Comparison of ENCODE assay signal across 20 cellular contexts in genomic region chr21:30233228-30233627, GRCh38. TPM values are rescaled to one million over a fixed set of nuclear protein-coding genes. Genes with fewer than 3 reads are reported as not detected.
DNase-seq lines count a peak whose midpoint lies in the region; ATAC-seq and TF ChIP-seq lines count a peak whose summit lies in the region.
"Had no signal": no experiment of that assay in that cellular context is flagged by ENCODE, and none has a peak within 500 bp of the region (broad histone marks: within the 10 kb centered on the region; RNA-seq: fewer than 3 reads in every experiment).

No MANE protein-coding gene starts in this region.

- H3K27ac ChIP-seq in VCaP, result peak overlapping the region; percentile 95
- H3K27ac ChIP-seq: 22Rv1, BLaER1, C4-2B had no signal

- no peak overlapping the region for H3K4me3 Mint-ChIP-seq in glutamatergic neuron (ENCODE audit: unreplicated experiment)
- H3K4me3 Mint-ChIP-seq: B cell; CD4-positive, CD25-positive, alpha-beta regulatory T cell; CD8-positive, alpha-beta T cell; HFFc6 had no signal

- ATAC-seq in mucosa of descending colon, result peak; percentile 63
- peak; percentile 53 for ATAC-seq in sciatic nerve
- no peak for ATAC-seq in HG03457 (IDR thresholded peaks at IDR 0.05; ENCODE audit: unreplicated experiment)
- ATAC-seq: CD8-positive, alpha-beta T cell had no signal

- H3K36me3 Mint-ChIP-seq in glutamatergic neuron (ENCODE audit: unreplicated experiment), result no peaks in the 10 kb centered on the region
- H3K36me3 Mint-ChIP-seq: CD4-positive, CD25-positive, alpha-beta regulatory T cell; CD8-positive, alpha-beta T cell had no signal

- no peaks in the 10 kb centered on the region for H3K9me3 Mint-ChIP-seq in glutamatergic neuron (ENCODE audit: unreplicated experiment)

- no peaks in the 10 kb centered on the region for H3K36me3 ChIP-seq in mucosa of descending colon (ENCODE audit: low read depth)
- H3K36me3 ChIP-seq: BLaER1, HAP-1 had no signal

- peaks cover 17% of the 10 kb centered on the region for H3K4me1 ChIP-seq in mucosa of descending colon (ENCODE audit: low read depth)
- H3K4me1 ChIP-seq: BLaER1, HAP-1 had no signal

- TF ChIP-seq CTCF in VCaP (conservative IDR thresholded peaks at IDR 0.05), result no peak
- no peak for TF ChIP-seq CTCF in glutamatergic neuron (IDR thresholded peaks at IDR 0.05; ENCODE audit: partially characterized antibody, unreplicated experiment)
- no peak for TF ChIP-seq CTCF in mucosa of descending colon (IDR thresholded peaks at IDR 0.05)

- intact Hi-C loops in mucosa of descending colon (cut with DNase I, micrococcal nuclease), result no loop called here
- intact Hi-C loops in sciatic nerve (cut with DNase I), result no loop called here

- H3K4me3 ChIP-seq in mucosa of descending colon, result no peak overlapping the region
- H3K4me3 ChIP-seq: BLaER1, HAP-1 had no signal

- H3K27ac Mint-ChIP-seq in glutamatergic neuron (ENCODE audit: unreplicated experiment), result peak overlapping the region; percentile 56
- H3K27ac Mint-ChIP-seq: B cell; CD4-positive, CD25-positive, alpha-beta regulatory T cell; CD8-positive, alpha-beta T cell; HFFc6 had no signal

- no peak for DNase-seq in glutamatergic neuron
- DNase-seq in mucosa of descending colon, result no peak
- DNase-seq in sciatic nerve (ENCODE audit: low spot score), result no peak
- no peak for DNase-seq in NCI-H2107 (lab: John Stamatoyannopoulos, UW)
- no peak for DNase-seq in NCI-H1694 treated with DMSO at 0.1 percent for 48 hours (lab: John Stamatoyannopoulos, UW)
- no peak for DNase-seq in NCI-H524 treated with DMSO at 0.1 percent for 48 hours (lab: John Stamatoyannopoulos, UW)
- DNase-seq: Caco-2; CD4-positive, CD25-positive, alpha-beta regulatory T cell; CD8-positive, alpha-beta T cell; DMS153; DND-41; GOT3; HFFc6 had no signal

- H3K4me1 Mint-ChIP-seq in glutamatergic neuron (ENCODE audit: low read depth, unreplicated experiment), result peaks cover 24% of the 10 kb centered on the region
- H3K4me1 Mint-ChIP-seq: B cell; CD4-positive, CD25-positive, alpha-beta regulatory T cell had no signal

- no peaks in the 10 kb centered on the region for H3K9me3 ChIP-seq in mucosa of descending colon
- H3K9me3 ChIP-seq: BLaER1, Caco-2 had no signal

- H3K27me3 Mint-ChIP-seq in glutamatergic neuron (ENCODE audit: unreplicated experiment), result no peaks in the 10 kb centered on the region
- H3K27me3 Mint-ChIP-seq: B cell; CD4-positive, CD25-positive, alpha-beta regulatory T cell had no signal

RNA-seq across cellular contexts. Expression of gene CLDN8, which starts 17.3 kb away (rescaled TPM):
- not detected for total RNA-seq in glutamatergic neuron (ENCODE audit: unreplicated experiment)
- 10 to 100 TPM; 14.5 to 61.9 (median 35.8) TPM for total RNA-seq in mucosa of descending colon
- not detected for total RNA-seq in sciatic nerve
- total RNA-seq: B cell; Caco-2; CD4-positive, CD25-positive, alpha-beta regulatory T cell; CD8-positive, alpha-beta T cell; HFFc6 had no signal

RNA-seq across cellular contexts. Expression of gene KRTAP24-1, which starts 49.5 kb away (rescaled TPM):
- total RNA-seq in glutamatergic neuron (ENCODE audit: unreplicated experiment) (not detected), mucosa of descending colon (not detected), sciatic nerve (not detected)
- total RNA-seq: B cell; Caco-2; CD4-positive, CD25-positive, alpha-beta regulatory T cell; CD8-positive, alpha-beta T cell; HFFc6 had no signal

RNA-seq across cellular contexts. Expression of gene KRTAP25-1, which starts 56.1 kb away (rescaled TPM):
- total RNA-seq in glutamatergic neuron (ENCODE audit: unreplicated experiment), result not detected
- total RNA-seq in mucosa of descending colon, result not detected
- not detected for total RNA-seq in sciatic nerve
- total RNA-seq: B cell; Caco-2; CD4-positive, CD25-positive, alpha-beta regulatory T cell; CD8-positive, alpha-beta T cell; HFFc6 had no signal

Comparison
In these comparisons a context has a peak if more than half of its experiments do, and no peak if none do; other contexts are left out.
1. RNA of gene CLDN8, which starts 17.3 kb away (total RNA-seq): 14.5 to 61.9 TPM in mucosa of descending colon; not detected in glutamatergic neuron (single experiment) and not detected in sciatic nerve (single experiment); every median in the first group is over 10 times any median in the second.